Comparison of ENCODE assay signal across 8 cellular contexts in the genomic region with DNA sequence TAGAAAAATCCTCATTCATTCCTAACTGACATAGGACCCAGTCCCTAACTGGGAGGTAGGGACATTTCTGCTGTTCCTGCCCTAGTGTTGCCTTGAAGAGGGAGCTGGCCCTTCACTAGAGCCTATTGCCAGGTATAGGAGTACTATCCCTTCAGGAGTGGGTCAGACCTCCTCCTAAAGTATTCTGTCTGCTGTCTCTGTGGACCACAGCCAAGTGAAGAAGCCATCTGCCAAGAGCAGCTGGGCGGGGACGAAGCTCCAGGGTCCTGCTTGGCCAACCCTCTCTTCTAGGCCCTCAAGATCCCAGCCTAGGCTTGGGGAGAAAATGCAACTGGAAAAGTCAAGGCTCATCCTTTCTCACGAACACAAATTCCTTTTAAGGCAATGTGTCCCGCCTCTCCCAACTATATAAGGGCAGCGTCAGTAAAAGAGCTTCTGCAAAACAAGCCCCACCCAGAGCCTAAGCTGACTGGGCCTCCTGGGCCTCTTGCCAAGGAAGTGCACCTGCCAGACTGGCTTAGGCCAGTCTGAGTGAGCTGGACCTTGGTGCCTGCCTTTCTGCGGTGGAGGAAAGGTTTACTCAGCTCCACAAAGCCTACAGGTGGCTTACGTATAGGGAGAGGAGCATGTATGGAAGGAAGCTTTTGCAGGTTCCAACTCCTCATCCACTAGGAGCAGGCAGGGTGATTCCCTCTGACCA. TPM values are rescaled to one million over a fixed set of nuclear protein-coding genes. Genes with fewer than 3 reads are reported as not detected.
DNase-seq lines count a peak whose midpoint lies in the region; ATAC-seq and TF ChIP-seq lines count a peak whose summit lies in the region.

No MANE protein-coding gene starts in this region.

- DNase-seq in COR-L47 (lab: John Stamatoyannopoulos, UW) (peak; percentile 98), NCI-H510A (lab: John Stamatoyannopoulos, UW) (peak; percentile 96), germinal center (ENCODE audit: low spot score) (peak; percentile 33), neural crest cell (ENCODE audit: low read depth, low spot score) (no peak), NK-92 (lab: John Stamatoyannopoulos, UW; ENCODE audit: unreplicated experiment) (no peak)
- DNase-seq in activated naive CD4-positive, alpha-beta T cell treated with anti-CD3 and anti-CD28 coated beads, Interleukin-2, amount 10 ng/mL, durations not matched to agents 7 days and 5 days = peak; percentile 45

- peak overlapping the region; percentile 87 for H3K4me3 Mint-ChIP-seq in activated naive CD4-positive, alpha-beta T cell treated with anti-CD3 and anti-CD28 coated beads, Interleukin-2, amount 10 ng/mL, durations not matched to agents 7 days and 5 days
- H3K4me3 Mint-ChIP-seq in neural crest cell = peak overlapping the region; percentile 98

- H3K4me1 Mint-ChIP-seq in activated naive CD4-positive, alpha-beta T cell treated with anti-CD3 and anti-CD28 coated beads, Interleukin-2, amount 10 ng/mL, durations not matched to agents 7 days and 5 days = peaks cover 26% of the 10 kb centered on the region
- H3K4me1 Mint-ChIP-seq in neural crest cell = peaks cover 32% of the 10 kb centered on the region

- CTCF ChIA-PET in activated naive CD4-positive, alpha-beta T cell treated with anti-CD3 and anti-CD28 coated beads, Interleukin-2, amount 10 ng/mL, durations not matched to agents 7 days and 5 days (lab: Charles Lee) = interaction anchor here (1.3 to 1.6 kb wide), 3 partner anchors 195 to 297 kb away, joined by 4 to 6 read pairs (median 6); a partner anchor contains a TSS

- H3K9me3 Mint-ChIP-seq in activated naive CD4-positive, alpha-beta T cell treated with anti-CD3 and anti-CD28 coated beads, Interleukin-2, amount 10 ng/mL, durations not matched to agents 7 days and 5 days = no peaks in the 10 kb centered on the region
- H3K9me3 Mint-ChIP-seq in neural crest cell = no peaks in the 10 kb centered on the region

- peaks cover 46% of the 10 kb centered on the region for H3K27me3 Mint-ChIP-seq in activated naive CD4-positive, alpha-beta T cell treated with anti-CD3 and anti-CD28 coated beads, Interleukin-2, amount 10 ng/mL, durations not matched to agents 7 days and 5 days
- peaks cover 12% of the 10 kb centered on the region for H3K27me3 Mint-ChIP-seq in neural crest cell (ENCODE audit: low read depth)

- H3K27ac Mint-ChIP-seq in activated naive CD4-positive, alpha-beta T cell treated with anti-CD3 and anti-CD28 coated beads, Interleukin-2, amount 10 ng/mL, durations not matched to agents 7 days and 5 days = peak overlapping the region; percentile 70
- no peak overlapping the region for H3K27ac Mint-ChIP-seq in neural crest cell (ENCODE audit: unreplicated experiment)

- ATAC-seq in GM19372 (IDR thresholded peaks at IDR 0.05; ENCODE audit: low read depth, unreplicated experiment) (peak; percentile 31), HG03520 (IDR thresholded peaks at IDR 0.05; ENCODE audit: unreplicated experiment) (peak; percentile 25)

- no peak for TF ChIP-seq CTCF in neural crest cell (conservative IDR thresholded peaks at IDR 0.05)

- no peaks in the 10 kb centered on the region for H3K36me3 Mint-ChIP-seq in activated naive CD4-positive, alpha-beta T cell treated with anti-CD3 and anti-CD28 coated beads, Interleukin-2, amount 10 ng/mL, durations not matched to agents 7 days and 5 days
- H3K36me3 Mint-ChIP-seq in neural crest cell (ENCODE audit: low read depth) = no peaks in the 10 kb centered on the region

RNA-seq across cellular contexts. Expression of a gene that starts 0.6 kb away (rescaled TPM):
- 7.5 TPM in 2 replicates for total RNA-seq in neural crest cell

RNA-seq across cellular contexts. Expression of a gene that starts 28.3 kb away (rescaled TPM):
- 6.7 and 7.2 TPM in 2 replicates for total RNA-seq in neural crest cell

Comparison
In these comparisons a context has a peak if more than half of its experiments do, and no peak if none do; other contexts are left out.
1. DNase-seq: peak in COR-L47 (single experiment), NCI-H510A (single experiment), activated naive CD4-positive, alpha-beta T cell treated with anti-CD3 and anti-CD28 coated beads, Interleukin-2, amount 10 ng/mL, durations not matched to agents 7 days and 5 days (single experiment) and germinal center (single experiment); none in neural crest cell (single experiment) and NK-92 (single experiment).